In the genomic region with DNA sequence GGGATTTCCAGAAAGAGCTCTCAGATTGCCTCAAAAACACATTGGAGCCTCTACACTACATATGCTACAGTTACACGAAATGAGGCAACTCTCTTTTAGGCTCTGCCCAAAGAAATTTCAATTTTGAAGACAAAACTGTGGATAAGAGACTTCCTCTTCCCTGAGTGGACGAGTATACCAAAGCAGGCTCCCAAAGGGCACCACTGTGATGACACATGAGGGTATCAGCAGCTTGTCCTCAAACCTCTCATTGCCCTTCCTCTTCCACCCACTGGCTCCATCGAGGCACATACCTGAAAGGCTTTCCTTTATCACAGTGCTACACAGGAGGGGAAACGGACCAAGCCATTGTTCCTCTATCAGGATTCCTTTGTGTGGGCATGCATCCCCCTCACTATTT, we compare ENCODE assay signal across 20 cellular contexts. TPM values are rescaled to one million over a fixed set of nuclear protein-coding genes. Genes with fewer than 3 reads are reported as not detected.
"Had no signal": no experiment of that assay in that cellular context is flagged by ENCODE, and none has a peak within 500 bp of the region (broad histone marks: within the 10 kb centered on the region; RNA-seq: fewer than 3 reads in every experiment).

No MANE protein-coding gene starts in this region.

- H3K27me3 Mint-ChIP-seq: effector memory CD8-positive, alpha-beta T cell; natural killer cell treated with Interleukin-12 subunit alpha and Interleukin-12 subunit beta and Interleukin-15 and Interleukin-18, amount 100 ng/mL, for 72 hours; progenitor cell of endocrine pancreas had no signal

- H3K9me3 ChIP-seq: left lung, pancreas, testis, tibial nerve, upper lobe of right lung, vagina had no signal

- H3K4me3 Mint-ChIP-seq: effector memory CD8-positive, alpha-beta T cell; natural killer cell treated with Interleukin-12 subunit alpha and Interleukin-12 subunit beta and Interleukin-15 and Interleukin-18, amount 100 ng/mL, for 72 hours had no signal

- H3K27ac ChIP-seq: foreskin keratinocyte, left lung, pancreas, skin epidermis, testis, upper lobe of right lung, vagina had no signal

- DNase-seq: effector memory CD8-positive, alpha-beta T cell; foreskin keratinocyte; head of caudate nucleus; hypothalamus; islet precursor cell; left lung; mesenchymal stem cell; midbrain; occipital lobe; pancreas; stimulated activated naive CD4-positive, alpha-beta T cell treated with Interleukin-2 at 50 U/mL for 16 hours; testis; upper lobe of right lung had no signal

- H3K36me3 ChIP-seq: left lung, pancreas, upper lobe of right lung, vagina had no signal

- H3K36me3 Mint-ChIP-seq: natural killer cell treated with Interleukin-12 subunit alpha and Interleukin-12 subunit beta and Interleukin-15 and Interleukin-18, amount 100 ng/mL, for 72 hours had no signal

- H3K9me3 Mint-ChIP-seq: effector memory CD8-positive, alpha-beta T cell; natural killer cell treated with Interleukin-12 subunit alpha and Interleukin-12 subunit beta and Interleukin-15 and Interleukin-18, amount 100 ng/mL, for 72 hours had no signal

- H3K27me3 ChIP-seq: foreskin keratinocyte, left lung, pancreas, testis, tibial nerve, upper lobe of right lung, vagina had no signal

- H3K4me3 ChIP-seq: left lung, lung, pancreas, skin epidermis, testis, tibial nerve, upper lobe of right lung, vagina had no signal

- H3K27ac Mint-ChIP-seq: effector memory CD8-positive, alpha-beta T cell; natural killer cell treated with Interleukin-12 subunit alpha and Interleukin-12 subunit beta and Interleukin-15 and Interleukin-18, amount 100 ng/mL, for 72 hours; progenitor cell of endocrine pancreas had no signal

- H3K4me1 ChIP-seq: foreskin keratinocyte, left lung, upper lobe of right lung had no signal

RNA-seq across cellular contexts. Expression of a gene that starts 11.3 kb away (rescaled TPM):
- total RNA-seq: epithelial cell of proximal tubule; foreskin keratinocyte; natural killer cell treated with Interleukin-12 subunit alpha and Interleukin-12 subunit beta and Interleukin-15 and Interleukin-18, amount 100 ng/mL, for 72 hours had no signal
- polyA plus RNA-seq: foreskin keratinocyte had no signal
